1 cellular context compared by ENCODE assay signal in the genomic region with DNA sequence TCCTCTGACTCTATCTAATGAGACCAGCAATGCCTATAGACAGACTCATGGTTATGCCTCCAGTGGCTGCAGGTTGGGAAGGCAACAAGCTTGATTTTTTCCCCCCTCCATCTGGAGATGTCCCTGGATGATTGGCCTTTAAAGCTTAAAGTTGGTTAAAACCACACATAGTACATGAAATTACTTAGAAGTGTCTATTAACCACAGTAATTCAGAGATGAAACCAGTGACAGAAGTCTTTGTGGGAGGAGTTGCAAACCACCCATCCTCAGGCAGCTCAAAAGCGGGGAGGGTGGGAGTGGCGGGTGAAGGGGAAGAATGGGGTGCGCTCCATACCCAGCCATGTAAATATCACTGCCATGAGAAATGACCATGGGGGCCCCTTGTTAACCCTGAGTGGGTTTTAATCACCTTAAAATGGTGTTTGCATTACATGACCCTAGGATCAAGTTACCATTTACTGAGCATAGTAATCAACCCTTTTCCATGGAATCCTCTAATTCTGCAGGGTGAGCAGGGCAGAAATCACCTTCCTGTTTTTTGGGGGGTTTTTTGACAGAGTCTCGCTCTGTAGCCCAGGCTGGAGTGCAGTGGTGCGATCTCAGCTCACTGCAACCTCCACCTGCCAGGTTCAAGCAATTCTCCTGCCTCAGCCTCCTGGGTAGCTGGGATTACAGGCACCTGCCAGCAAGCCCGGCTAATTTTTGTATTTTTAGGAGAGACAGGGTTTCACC.
TF ChIP-seq lines count a peak whose summit lies in the region.

No MANE protein-coding gene starts in this region.

TF ChIP-seq in WTC11, 78 proteins besides CTCF, POLR2A, EP300 and RAD21 (continued from another document):
- TF ChIP-seq, protein P1, sequence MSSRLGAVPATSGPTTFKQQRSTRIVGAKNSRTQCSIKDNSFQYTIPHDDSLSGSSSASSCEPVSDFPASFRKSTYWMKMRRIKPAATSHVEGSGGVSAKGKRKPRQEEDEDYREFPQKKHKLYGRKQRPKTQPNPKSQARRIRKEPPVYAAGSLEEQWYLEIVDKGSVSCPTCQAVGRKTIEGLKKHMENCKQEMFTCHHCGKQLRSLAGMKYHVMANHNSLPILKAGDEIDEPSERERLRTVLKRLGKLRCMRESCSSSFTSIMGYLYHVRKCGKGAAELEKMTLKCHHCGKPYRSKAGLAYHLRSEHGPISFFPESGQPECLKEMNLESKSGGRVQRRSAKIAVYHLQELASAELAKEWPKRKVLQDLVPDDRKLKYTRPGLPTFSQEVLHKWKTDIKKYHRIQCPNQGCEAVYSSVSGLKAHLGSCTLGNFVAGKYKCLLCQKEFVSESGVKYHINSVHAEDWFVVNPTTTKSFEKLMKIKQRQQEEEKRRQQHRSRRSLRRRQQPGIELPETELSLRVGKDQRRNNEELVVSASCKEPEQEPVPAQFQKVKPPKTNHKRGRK (CRISPR knock-in tag; IDR thresholded peaks at IDR 0.05; ENCODE audit: borderline replicate concordance): no peak
- TF ChIP-seq, protein P2, sequence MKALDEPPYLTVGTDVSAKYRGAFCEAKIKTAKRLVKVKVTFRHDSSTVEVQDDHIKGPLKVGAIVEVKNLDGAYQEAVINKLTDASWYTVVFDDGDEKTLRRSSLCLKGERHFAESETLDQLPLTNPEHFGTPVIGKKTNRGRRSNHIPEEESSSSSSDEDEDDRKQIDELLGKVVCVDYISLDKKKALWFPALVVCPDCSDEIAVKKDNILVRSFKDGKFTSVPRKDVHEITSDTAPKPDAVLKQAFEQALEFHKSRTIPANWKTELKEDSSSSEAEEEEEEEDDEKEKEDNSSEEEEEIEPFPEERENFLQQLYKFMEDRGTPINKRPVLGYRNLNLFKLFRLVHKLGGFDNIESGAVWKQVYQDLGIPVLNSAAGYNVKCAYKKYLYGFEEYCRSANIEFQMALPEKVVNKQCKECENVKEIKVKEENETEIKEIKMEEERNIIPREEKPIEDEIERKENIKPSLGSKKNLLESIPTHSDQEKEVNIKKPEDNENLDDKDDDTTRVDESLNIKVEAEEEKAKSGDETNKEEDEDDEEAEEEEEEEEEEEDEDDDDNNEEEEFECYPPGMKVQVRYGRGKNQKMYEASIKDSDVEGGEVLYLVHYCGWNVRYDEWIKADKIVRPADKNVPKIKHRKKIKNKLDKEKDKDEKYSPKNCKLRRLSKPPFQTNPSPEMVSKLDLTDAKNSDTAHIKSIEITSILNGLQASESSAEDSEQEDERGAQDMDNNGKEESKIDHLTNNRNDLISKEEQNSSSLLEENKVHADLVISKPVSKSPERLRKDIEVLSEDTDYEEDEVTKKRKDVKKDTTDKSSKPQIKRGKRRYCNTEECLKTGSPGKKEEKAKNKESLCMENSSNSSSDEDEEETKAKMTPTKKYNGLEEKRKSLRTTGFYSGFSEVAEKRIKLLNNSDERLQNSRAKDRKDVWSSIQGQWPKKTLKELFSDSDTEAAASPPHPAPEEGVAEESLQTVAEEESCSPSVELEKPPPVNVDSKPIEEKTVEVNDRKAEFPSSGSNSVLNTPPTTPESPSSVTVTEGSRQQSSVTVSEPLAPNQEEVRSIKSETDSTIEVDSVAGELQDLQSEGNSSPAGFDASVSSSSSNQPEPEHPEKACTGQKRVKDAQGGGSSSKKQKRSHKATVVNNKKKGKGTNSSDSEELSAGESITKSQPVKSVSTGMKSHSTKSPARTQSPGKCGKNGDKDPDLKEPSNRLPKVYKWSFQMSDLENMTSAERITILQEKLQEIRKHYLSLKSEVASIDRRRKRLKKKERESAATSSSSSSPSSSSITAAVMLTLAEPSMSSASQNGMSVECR (CRISPR knock-in tag; IDR thresholded peaks at IDR 0.05; ENCODE audit: borderline replicate concordance): no peak
- TF ChIP-seq, protein P3, sequence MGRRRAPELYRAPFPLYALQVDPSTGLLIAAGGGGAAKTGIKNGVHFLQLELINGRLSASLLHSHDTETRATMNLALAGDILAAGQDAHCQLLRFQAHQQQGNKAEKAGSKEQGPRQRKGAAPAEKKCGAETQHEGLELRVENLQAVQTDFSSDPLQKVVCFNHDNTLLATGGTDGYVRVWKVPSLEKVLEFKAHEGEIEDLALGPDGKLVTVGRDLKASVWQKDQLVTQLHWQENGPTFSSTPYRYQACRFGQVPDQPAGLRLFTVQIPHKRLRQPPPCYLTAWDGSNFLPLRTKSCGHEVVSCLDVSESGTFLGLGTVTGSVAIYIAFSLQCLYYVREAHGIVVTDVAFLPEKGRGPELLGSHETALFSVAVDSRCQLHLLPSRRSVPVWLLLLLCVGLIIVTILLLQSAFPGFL (CRISPR knock-in tag; IDR thresholded peaks at IDR 0.05; ENCODE audit: borderline replicate concordance): no peak
- TF ChIP-seq SMAD4 (CRISPR knock-in tag; IDR thresholded peaks at IDR 0.05): no peak
